In the genomic region with DNA sequence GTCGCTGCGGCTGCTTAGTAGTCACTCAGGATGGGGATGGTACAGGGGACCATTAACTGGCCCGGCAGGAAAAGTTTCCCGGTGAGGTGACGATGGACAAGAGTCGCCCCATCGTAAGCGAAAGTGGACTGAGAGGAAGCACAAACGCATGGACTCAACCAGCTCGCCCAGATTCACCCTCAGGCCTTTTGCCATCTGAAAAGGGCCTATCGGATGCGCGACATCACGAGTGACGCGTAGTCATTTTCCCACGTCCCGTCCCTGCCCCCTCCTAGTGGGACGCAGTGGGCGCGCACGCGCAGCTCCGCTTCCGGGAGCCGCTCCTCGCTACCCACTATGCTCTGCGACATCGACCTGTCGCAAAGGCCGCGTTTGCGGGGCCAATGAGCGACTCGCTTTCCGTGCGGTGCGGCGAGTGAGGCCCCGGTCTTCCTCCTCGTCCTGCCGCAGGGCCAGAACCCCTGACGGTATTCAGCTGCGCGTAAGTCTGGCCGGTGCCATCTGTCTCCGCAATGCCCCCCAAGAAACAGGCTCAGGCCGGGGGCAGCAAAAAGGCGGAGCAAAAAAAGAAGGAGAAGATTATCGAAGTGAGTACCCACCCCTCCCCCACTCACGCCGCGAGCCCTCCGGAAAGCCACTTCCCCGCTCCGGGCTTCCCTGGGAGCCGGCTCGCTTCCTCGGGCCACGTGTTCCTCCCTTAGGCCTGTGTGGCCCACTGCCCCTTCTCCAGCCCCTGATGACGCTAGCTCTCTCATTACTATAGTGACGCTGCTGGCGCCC, we compare ENCODE assay signal across 1 cellular context.
A peak's percentile ranks its signal among the peaks of the same experiment; 100 is the strongest.
TF ChIP-seq lines count a peak whose summit lies in the region.

A gene (plus strand): TSS at position 390 of the 780 bp plus-strand sequence. CDS start 123 bp downstream, at position 513.

TF ChIP-seq in GM12878, 131 proteins besides CTCF, POLR2A, EP300 and RAD21 (continued from another document and continues in another):
- TF ChIP-seq HDGF (IDR thresholded peaks at IDR 0.05): peak; percentile 94; the same call in 1 of the 2 replicates
- TF ChIP-seq IKZF1 (conservative IDR thresholded peaks at IDR 0.05): peak; percentile 90
- no peak for TF ChIP-seq EGR1 (IDR thresholded peaks at IDR 0.05; ENCODE audit: borderline replicate concordance in 1 of 2, low read depth in 2 of 2, low read length in 2 of 2)
- no peak for TF ChIP-seq CHD1 (IDR thresholded peaks at IDR 0.05; ENCODE audit: low read depth, low read length)
- TF ChIP-seq POLR2AphosphoS5 (IDR thresholded peaks at IDR 0.05; ENCODE audit: low read length): peak; percentile 98
- 0 out of 2 replicates have a peak, but pooled peaks have one; percentile 65 for TF ChIP-seq BMI1 (IDR thresholded peaks at IDR 0.05; ENCODE audit: borderline replicate concordance)
- TF ChIP-seq, protein P1, sequence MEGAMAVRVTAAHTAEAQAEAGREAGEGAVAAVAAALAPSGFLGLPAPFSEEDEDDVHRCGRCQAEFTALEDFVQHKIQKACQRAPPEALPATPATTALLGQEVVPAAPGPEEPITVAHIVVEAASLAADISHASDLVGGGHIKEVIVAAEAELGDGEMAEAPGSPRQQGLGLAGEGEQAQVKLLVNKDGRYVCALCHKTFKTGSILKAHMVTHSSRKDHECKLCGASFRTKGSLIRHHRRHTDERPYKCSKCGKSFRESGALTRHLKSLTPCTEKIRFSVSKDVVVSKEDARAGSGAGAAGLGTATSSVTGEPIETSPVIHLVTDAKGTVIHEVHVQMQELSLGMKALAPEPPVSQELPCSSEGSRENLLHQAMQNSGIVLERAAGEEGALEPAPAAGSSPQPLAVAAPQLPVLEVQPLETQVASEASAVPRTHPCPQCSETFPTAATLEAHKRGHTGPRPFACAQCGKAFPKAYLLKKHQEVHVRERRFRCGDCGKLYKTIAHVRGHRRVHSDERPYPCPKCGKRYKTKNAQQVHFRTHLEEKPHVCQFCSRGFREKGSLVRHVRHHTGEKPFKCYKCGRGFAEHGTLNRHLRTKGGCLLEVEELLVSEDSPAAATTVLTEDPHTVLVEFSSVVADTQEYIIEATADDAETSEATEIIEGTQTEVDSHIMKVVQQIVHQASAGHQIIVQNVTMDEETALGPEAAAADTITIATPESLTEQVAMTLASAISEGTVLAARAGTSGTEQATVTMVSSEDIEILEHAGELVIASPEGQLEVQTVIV (IDR thresholded peaks at IDR 0.05; ENCODE audit: borderline replicate concordance, partially characterized antibody): peak; percentile 99
- TF ChIP-seq ZNF622 (IDR thresholded peaks at IDR 0.05): no peak
- TF ChIP-seq CBX5 (IDR thresholded peaks at IDR 0.05; ENCODE audit: low read depth): no peak
- TF ChIP-seq, protein P2, sequence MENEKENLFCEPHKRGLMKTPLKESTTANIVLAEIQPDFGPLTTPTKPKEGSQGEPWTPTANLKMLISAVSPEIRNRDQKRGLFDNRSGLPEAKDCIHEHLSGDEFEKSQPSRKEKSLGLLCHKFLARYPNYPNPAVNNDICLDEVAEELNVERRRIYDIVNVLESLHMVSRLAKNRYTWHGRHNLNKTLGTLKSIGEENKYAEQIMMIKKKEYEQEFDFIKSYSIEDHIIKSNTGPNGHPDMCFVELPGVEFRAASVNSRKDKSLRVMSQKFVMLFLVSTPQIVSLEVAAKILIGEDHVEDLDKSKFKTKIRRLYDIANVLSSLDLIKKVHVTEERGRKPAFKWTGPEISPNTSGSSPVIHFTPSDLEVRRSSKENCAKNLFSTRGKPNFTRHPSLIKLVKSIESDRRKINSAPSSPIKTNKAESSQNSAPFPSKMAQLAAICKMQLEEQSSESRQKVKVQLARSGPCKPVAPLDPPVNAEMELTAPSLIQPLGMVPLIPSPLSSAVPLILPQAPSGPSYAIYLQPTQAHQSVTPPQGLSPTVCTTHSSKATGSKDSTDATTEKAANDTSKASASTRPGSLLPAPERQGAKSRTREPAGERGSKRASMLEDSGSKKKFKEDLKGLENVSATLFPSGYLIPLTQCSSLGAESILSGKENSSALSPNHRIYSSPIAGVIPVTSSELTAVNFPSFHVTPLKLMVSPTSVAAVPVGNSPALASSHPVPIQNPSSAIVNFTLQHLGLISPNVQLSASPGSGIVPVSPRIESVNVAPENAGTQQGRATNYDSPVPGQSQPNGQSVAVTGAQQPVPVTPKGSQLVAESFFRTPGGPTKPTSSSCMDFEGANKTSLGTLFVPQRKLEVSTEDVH (IDR thresholded peaks at IDR 0.05; ENCODE audit: low read depth, partially characterized antibody): peak; percentile 19
- peak; percentile 77; the same call in 1 of the 3 replicates for TF ChIP-seq POU2F2 (IDR thresholded peaks at IDR 0.05; ENCODE audit: borderline replicate concordance, low read depth, low read length)
- peak; percentile 95 for TF ChIP-seq POLR2AphosphoS2 (IDR thresholded peaks at IDR 0.05; ENCODE audit: low read depth, low read length)
- peak in 1 of 2 experiments; percentile 28; a peak in 1 of 4 replicates for TF ChIP-seq ETV6 (conservative IDR thresholded peaks at IDR 0.05 in 1 of 2, IDR thresholded peaks at IDR 0.05 in 1 of 2; ENCODE audit: borderline replicate concordance in 1 of 2, low read depth in 1 of 2)
- peak; percentile 55; the same call in 1 of the 2 replicates for TF ChIP-seq TARDBP (IDR thresholded peaks at IDR 0.05; ENCODE audit: borderline replicate concordance)
- peak; percentile 48 for TF ChIP-seq BACH1 (IDR thresholded peaks at IDR 0.05; ENCODE audit: borderline replicate concordance)
- peak; percentile 42; the same call in 1 of the 2 replicates for TF ChIP-seq PAX5 (IDR thresholded peaks at IDR 0.05; ENCODE audit: borderline replicate concordance, low read depth, low read length)
- peak in 1 of 2 experiments; percentile 43; a peak in 2 of 4 replicates for TF ChIP-seq IKZF2 (IDR thresholded peaks at IDR 0.05)
- no peak for TF ChIP-seq STAT1 (conservative IDR thresholded peaks at IDR 0.05)
- TF ChIP-seq, protein P3, sequence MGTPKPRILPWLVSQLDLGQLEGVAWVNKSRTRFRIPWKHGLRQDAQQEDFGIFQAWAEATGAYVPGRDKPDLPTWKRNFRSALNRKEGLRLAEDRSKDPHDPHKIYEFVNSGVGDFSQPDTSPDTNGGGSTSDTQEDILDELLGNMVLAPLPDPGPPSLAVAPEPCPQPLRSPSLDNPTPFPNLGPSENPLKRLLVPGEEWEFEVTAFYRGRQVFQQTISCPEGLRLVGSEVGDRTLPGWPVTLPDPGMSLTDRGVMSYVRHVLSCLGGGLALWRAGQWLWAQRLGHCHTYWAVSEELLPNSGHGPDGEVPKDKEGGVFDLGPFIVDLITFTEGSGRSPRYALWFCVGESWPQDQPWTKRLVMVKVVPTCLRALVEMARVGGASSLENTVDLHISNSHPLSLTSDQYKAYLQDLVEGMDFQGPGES (IDR thresholded peaks at IDR 0.05): no peak
- TF ChIP-seq PML (IDR thresholded peaks at IDR 0.05; ENCODE audit: low read length): peak; percentile 96
- TF ChIP-seq, protein P4, sequence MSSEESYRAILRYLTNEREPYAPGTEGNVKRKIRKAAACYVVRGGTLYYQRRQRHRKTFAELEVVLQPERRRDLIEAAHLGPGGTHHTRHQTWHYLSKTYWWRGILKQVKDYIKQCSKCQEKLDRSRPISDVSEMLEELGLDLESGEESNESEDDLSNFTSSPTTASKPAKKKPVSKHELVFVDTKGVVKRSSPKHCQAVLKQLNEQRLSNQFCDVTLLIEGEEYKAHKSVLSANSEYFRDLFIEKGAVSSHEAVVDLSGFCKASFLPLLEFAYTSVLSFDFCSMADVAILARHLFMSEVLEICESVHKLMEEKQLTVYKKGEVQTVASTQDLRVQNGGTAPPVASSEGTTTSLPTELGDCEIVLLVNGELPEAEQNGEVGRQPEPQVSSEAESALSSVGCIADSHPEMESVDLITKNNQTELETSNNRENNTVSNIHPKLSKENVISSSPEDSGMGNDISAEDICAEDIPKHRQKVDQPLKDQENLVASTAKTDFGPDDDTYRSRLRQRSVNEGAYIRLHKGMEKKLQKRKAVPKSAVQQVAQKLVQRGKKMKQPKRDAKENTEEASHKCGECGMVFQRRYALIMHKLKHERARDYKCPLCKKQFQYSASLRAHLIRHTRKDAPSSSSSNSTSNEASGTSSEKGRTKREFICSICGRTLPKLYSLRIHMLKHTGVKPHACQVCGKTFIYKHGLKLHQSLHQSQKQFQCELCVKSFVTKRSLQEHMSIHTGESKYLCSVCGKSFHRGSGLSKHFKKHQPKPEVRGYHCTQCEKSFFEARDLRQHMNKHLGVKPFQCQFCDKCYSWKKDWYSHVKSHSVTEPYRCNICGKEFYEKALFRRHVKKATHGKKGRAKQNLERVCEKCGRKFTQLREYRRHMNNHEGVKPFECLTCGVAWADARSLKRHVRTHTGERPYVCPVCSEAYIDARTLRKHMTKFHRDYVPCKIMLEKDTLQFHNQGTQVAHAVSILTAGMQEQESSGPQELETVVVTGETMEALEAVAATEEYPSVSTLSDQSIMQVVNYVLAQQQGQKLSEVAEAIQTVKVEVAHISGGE (CRISPR knock-in tag; IDR thresholded peaks at IDR 0.05): no peak
- TF ChIP-seq EED (IDR thresholded peaks at IDR 0.05; ENCODE audit: low read depth): peak; percentile 29
- peak; percentile 94 for TF ChIP-seq CREB1 (IDR thresholded peaks at IDR 0.05; ENCODE audit: low read depth)
- TF ChIP-seq ZZZ3 (IDR thresholded peaks at IDR 0.05; ENCODE audit: control insufficient read depth, insufficient read length, low read depth): no peak
- TF ChIP-seq, protein P5, sequence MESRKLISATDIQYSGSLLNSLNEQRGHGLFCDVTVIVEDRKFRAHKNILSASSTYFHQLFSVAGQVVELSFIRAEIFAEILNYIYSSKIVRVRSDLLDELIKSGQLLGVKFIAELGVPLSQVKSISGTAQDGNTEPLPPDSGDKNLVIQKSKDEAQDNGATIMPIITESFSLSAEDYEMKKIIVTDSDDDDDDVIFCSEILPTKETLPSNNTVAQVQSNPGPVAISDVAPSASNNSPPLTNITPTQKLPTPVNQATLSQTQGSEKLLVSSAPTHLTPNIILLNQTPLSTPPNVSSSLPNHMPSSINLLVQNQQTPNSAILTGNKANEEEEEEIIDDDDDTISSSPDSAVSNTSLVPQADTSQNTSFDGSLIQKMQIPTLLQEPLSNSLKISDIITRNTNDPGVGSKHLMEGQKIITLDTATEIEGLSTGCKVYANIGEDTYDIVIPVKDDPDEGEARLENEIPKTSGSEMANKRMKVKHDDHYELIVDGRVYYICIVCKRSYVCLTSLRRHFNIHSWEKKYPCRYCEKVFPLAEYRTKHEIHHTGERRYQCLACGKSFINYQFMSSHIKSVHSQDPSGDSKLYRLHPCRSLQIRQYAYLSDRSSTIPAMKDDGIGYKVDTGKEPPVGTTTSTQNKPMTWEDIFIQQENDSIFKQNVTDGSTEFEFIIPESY (IDR thresholded peaks at IDR 0.05): peak; percentile 53; the same call in 1 of the 2 replicates
- TF ChIP-seq LARP7 (IDR thresholded peaks at IDR 0.05): peak; percentile 78
- TF ChIP-seq SPI1 (IDR thresholded peaks at IDR 0.05; ENCODE audit: borderline replicate concordance, insufficient read depth, low read depth, low read length): 0 out of 2 replicates have a peak, but pooled peaks have one; percentile 13
- peak; percentile 62 for TF ChIP-seq NR2C2 (IDR thresholded peaks at IDR 0.05; ENCODE audit: borderline replicate concordance, control insufficient read depth, insufficient read length, low read depth)
- peak; percentile 91; the same call in 1 of the 2 replicates for TF ChIP-seq CHD2 (IDR thresholded peaks at IDR 0.05; ENCODE audit: borderline replicate concordance, low read depth, low read length)
- 0 out of 2 replicates have a peak, but pooled peaks have one; percentile 17 for TF ChIP-seq TCF3 (IDR thresholded peaks at IDR 0.05; ENCODE audit: borderline replicate concordance, insufficient read depth, low read depth, low read length)
- TF ChIP-seq, protein P6, sequence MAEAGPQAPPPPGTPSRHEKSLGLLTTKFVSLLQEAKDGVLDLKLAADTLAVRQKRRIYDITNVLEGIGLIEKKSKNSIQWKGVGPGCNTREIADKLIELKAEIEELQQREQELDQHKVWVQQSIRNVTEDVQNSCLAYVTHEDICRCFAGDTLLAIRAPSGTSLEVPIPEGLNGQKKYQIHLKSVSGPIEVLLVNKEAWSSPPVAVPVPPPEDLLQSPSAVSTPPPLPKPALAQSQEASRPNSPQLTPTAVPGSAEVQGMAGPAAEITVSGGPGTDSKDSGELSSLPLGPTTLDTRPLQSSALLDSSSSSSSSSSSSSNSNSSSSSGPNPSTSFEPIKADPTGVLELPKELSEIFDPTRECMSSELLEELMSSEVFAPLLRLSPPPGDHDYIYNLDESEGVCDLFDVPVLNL (IDR thresholded peaks at IDR 0.05; ENCODE audit: low read depth, low read length): no peak
- TF ChIP-seq HDAC6 (IDR thresholded peaks at IDR 0.05; ENCODE audit: unreplicated experiment): no peak
- TF ChIP-seq RELA (IDR thresholded peaks at IDR 0.05; ENCODE audit: borderline replicate concordance, partially characterized antibody): peak; percentile 31
- TF ChIP-seq, protein P7, sequence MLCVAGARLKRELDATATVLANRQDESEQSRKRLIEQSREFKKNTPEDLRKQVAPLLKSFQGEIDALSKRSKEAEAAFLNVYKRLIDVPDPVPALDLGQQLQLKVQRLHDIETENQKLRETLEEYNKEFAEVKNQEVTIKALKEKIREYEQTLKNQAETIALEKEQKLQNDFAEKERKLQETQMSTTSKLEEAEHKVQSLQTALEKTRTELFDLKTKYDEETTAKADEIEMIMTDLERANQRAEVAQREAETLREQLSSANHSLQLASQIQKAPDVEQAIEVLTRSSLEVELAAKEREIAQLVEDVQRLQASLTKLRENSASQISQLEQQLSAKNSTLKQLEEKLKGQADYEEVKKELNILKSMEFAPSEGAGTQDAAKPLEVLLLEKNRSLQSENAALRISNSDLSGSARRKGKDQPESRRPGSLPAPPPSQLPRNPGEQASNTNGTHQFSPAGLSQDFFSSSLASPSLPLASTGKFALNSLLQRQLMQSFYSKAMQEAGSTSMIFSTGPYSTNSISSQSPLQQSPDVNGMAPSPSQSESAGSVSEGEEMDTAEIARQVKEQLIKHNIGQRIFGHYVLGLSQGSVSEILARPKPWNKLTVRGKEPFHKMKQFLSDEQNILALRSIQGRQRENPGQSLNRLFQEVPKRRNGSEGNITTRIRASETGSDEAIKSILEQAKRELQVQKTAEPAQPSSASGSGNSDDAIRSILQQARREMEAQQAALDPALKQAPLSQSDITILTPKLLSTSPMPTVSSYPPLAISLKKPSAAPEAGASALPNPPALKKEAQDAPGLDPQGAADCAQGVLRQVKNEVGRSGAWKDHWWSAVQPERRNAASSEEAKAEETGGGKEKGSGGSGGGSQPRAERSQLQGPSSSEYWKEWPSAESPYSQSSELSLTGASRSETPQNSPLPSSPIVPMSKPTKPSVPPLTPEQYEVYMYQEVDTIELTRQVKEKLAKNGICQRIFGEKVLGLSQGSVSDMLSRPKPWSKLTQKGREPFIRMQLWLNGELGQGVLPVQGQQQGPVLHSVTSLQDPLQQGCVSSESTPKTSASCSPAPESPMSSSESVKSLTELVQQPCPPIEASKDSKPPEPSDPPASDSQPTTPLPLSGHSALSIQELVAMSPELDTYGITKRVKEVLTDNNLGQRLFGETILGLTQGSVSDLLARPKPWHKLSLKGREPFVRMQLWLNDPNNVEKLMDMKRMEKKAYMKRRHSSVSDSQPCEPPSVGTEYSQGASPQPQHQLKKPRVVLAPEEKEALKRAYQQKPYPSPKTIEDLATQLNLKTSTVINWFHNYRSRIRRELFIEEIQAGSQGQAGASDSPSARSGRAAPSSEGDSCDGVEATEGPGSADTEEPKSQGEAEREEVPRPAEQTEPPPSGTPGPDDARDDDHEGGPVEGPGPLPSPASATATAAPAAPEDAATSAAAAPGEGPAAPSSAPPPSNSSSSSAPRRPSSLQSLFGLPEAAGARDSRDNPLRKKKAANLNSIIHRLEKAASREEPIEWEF (IDR thresholded peaks at IDR 0.05; ENCODE audit: insufficient replicate concordance, low read depth, low read length): no peak
- TF ChIP-seq, protein P8, sequence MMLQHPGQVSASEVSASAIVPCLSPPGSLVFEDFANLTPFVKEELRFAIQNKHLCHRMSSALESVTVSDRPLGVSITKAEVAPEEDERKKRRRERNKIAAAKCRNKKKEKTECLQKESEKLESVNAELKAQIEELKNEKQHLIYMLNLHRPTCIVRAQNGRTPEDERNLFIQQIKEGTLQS (IDR thresholded peaks at IDR 0.05; ENCODE audit: borderline replicate concordance, extremely low read depth, low read depth, low read length): peak; percentile 75; the same call in 1 of the 2 replicates
- TF ChIP-seq FOXM1 (IDR thresholded peaks at IDR 0.05; ENCODE audit: low read depth, low read length): peak; percentile 15; the same call in 1 of the 2 replicates
